Comparison of ENCODE assay signal across 16 cellular contexts in the genomic region with DNA sequence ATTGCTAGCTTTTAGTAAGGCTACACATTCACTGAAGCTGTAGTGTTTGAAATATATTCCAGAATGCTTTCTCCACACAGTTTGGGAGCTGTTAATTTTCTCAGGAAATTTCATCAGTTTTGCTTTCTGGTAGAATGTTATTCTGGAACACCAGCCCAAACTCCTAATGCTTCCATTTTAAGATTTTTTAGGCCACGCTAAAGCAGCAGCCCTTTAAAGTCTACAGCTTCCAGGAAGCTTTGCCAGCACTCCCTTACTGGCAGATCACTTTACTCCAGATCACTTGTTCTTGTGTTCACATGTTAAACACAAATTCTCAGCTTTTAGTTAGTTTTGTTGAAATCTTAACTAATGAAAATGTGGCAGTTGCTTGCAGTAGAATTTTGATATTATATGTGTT.
"Had no signal": no experiment of that assay in that cellular context is flagged by ENCODE, and none has a peak within 500 bp of the region (broad histone marks: within the 10 kb centered on the region; RNA-seq: fewer than 3 reads in every experiment).

No MANE protein-coding gene starts in this region.

- DNase-seq: activated CD4-positive, alpha-beta T cell treated with anti-CD3 and anti-CD28 coated beads, Interleukin-2, amount 50 U/mL, for 4 hours; activated T-cell treated with anti-CD3 and anti-CD28 coated beads, Interleukin-2, amount 50 U/mL, for 1 hour; foreskin fibroblast; heart left ventricle; left lung; sigmoid colon; stimulated activated CD4-positive, alpha-beta T cell treated with anti-CD3 and anti-CD28 coated beads, Interleukin-12 subunit alpha, Interleukin-12 subunit beta, amount 100 ng/mL, for 4 hours; stimulated activated naive CD4-positive, alpha-beta T cell; substantia nigra; trophoblast cell had no signal

- ATAC-seq: activated CD4-positive, CD25-positive, alpha-beta regulatory T cell treated with anti-CD3 and anti-CD28 coated beads, Interleukin-2, amount 50 U/mL, for 24 hours; activated naive CD4-positive, alpha-beta T cell treated with anti-CD3 and anti-CD28 coated beads, Interleukin-2, amount 50 U/mL, for 72 hours; heart left ventricle; left lung; natural killer cell treated with Interleukin-12 subunit alpha and Interleukin-12 subunit beta and Interleukin-15 and Interleukin-18, amount 100 ng/mL, for 72 hours had no signal

- H3K4me3 ChIP-seq: dorsolateral prefrontal cortex, esophagus muscularis mucosa, heart left ventricle, left lung, sigmoid colon had no signal

- FAIRE-seq: keratinocyte had no signal

- H3K4me1 ChIP-seq: esophagus muscularis mucosa, heart left ventricle, left lung, sigmoid colon had no signal

- H3K27ac ChIP-seq: esophagus muscularis mucosa, left lung, sigmoid colon had no signal

- H3K36me3 ChIP-seq: esophagus muscularis mucosa, heart left ventricle, left lung, sigmoid colon had no signal

- H3K9me3 ChIP-seq: esophagus muscularis mucosa, heart left ventricle, left lung, sigmoid colon had no signal

- H3K27me3 ChIP-seq: dorsolateral prefrontal cortex, esophagus muscularis mucosa, heart left ventricle, left lung, sigmoid colon had no signal
